In the genomic region with DNA sequence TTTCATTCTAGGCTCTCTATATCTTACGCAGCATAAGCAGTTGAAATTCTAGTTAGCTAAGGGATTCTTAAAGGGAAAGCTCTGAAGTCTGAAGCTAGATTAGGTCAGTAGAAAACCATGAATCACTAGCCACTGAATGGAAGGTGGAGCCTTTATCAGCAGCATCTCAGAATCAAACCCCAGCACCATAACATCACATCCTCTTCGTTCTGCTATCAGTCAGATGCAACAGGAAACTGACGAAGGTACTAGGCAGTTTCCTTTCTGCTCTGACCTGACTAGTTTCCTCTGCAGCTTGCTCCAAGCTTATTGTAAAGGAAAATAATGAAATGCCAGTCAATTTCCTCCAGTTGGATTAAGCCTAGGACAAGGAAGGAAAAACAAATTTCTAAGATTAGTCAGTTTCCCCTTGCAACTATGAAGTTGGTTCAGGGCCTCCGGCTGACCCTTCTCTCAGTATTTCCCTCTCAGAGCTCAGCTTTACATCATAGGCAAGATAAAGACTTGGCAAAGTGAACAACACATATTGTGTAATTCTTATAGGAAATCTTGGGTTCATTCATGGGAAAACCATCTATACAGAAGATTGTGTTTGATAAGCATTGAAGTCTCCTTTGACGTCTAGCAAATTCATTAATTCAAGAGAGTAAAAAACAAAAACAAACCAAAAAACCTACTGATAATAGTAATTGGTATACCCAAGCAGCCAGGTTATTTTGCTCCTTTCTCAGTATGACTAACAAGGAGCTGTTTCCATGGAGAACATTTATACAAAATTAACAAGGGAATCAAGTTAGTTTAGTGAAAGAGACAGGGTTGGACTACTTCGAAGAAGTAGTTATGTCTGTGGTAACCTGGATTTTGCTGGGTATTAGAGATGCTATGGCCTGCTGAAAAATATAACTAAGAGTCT, we compare ENCODE assay signal across 1 cellular context.
TF ChIP-seq lines count a peak whose summit lies in the region.

No MANE protein-coding gene starts in this region.

TF ChIP-seq in K562, 482 proteins besides CTCF, POLR2A, EP300 and RAD21 (continued from another document and continues in another):
- TF ChIP-seq ZNF778 (CRISPR knock-in tag; IDR thresholded peaks at IDR 0.05) = no peak
- TF ChIP-seq PTTG1 (tag; IDR thresholded peaks at IDR 0.05; ENCODE audit: low read depth) = no peak
- no peak for TF ChIP-seq MYNN (IDR thresholded peaks at IDR 0.05)
- no peak for TF ChIP-seq MYNN (CRISPR knock-in tag; IDR thresholded peaks at IDR 0.05)
- TF ChIP-seq, protein P1, sequence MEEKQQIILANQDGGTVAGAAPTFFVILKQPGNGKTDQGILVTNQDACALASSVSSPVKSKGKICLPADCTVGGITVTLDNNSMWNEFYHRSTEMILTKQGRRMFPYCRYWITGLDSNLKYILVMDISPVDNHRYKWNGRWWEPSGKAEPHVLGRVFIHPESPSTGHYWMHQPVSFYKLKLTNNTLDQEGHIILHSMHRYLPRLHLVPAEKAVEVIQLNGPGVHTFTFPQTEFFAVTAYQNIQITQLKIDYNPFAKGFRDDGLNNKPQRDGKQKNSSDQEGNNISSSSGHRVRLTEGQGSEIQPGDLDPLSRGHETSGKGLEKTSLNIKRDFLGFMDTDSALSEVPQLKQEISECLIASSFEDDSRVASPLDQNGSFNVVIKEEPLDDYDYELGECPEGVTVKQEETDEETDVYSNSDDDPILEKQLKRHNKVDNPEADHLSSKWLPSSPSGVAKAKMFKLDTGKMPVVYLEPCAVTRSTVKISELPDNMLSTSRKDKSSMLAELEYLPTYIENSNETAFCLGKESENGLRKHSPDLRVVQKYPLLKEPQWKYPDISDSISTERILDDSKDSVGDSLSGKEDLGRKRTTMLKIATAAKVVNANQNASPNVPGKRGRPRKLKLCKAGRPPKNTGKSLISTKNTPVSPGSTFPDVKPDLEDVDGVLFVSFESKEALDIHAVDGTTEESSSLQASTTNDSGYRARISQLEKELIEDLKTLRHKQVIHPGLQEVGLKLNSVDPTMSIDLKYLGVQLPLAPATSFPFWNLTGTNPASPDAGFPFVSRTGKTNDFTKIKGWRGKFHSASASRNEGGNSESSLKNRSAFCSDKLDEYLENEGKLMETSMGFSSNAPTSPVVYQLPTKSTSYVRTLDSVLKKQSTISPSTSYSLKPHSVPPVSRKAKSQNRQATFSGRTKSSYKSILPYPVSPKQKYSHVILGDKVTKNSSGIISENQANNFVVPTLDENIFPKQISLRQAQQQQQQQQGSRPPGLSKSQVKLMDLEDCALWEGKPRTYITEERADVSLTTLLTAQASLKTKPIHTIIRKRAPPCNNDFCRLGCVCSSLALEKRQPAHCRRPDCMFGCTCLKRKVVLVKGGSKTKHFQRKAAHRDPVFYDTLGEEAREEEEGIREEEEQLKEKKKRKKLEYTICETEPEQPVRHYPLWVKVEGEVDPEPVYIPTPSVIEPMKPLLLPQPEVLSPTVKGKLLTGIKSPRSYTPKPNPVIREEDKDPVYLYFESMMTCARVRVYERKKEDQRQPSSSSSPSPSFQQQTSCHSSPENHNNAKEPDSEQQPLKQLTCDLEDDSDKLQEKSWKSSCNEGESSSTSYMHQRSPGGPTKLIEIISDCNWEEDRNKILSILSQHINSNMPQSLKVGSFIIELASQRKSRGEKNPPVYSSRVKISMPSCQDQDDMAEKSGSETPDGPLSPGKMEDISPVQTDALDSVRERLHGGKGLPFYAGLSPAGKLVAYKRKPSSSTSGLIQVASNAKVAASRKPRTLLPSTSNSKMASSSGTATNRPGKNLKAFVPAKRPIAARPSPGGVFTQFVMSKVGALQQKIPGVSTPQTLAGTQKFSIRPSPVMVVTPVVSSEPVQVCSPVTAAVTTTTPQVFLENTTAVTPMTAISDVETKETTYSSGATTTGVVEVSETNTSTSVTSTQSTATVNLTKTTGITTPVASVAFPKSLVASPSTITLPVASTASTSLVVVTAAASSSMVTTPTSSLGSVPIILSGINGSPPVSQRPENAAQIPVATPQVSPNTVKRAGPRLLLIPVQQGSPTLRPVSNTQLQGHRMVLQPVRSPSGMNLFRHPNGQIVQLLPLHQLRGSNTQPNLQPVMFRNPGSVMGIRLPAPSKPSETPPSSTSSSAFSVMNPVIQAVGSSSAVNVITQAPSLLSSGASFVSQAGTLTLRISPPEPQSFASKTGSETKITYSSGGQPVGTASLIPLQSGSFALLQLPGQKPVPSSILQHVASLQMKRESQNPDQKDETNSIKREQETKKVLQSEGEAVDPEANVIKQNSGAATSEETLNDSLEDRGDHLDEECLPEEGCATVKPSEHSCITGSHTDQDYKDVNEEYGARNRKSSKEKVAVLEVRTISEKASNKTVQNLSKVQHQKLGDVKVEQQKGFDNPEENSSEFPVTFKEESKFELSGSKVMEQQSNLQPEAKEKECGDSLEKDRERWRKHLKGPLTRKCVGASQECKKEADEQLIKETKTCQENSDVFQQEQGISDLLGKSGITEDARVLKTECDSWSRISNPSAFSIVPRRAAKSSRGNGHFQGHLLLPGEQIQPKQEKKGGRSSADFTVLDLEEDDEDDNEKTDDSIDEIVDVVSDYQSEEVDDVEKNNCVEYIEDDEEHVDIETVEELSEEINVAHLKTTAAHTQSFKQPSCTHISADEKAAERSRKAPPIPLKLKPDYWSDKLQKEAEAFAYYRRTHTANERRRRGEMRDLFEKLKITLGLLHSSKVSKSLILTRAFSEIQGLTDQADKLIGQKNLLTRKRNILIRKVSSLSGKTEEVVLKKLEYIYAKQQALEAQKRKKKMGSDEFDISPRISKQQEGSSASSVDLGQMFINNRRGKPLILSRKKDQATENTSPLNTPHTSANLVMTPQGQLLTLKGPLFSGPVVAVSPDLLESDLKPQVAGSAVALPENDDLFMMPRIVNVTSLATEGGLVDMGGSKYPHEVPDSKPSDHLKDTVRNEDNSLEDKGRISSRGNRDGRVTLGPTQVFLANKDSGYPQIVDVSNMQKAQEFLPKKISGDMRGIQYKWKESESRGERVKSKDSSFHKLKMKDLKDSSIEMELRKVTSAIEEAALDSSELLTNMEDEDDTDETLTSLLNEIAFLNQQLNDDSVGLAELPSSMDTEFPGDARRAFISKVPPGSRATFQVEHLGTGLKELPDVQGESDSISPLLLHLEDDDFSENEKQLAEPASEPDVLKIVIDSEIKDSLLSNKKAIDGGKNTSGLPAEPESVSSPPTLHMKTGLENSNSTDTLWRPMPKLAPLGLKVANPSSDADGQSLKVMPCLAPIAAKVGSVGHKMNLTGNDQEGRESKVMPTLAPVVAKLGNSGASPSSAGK (IDR thresholded peaks at IDR 0.05) = no peak; the same call in 1 of the 2 replicates
- TF ChIP-seq ZSCAN32 (CRISPR knock-in tag; IDR thresholded peaks at IDR 0.05) = no peak
- no peak for TF ChIP-seq TCF3 (CRISPR knock-in tag; IDR thresholded peaks at IDR 0.05)
- TF ChIP-seq MTA3 (IDR thresholded peaks at IDR 0.05; ENCODE audit: borderline replicate concordance) = no peak
- no peak for TF ChIP-seq NR1H2 (CRISPR knock-in tag; IDR thresholded peaks at IDR 0.05)
- TF ChIP-seq KAT8 (IDR thresholded peaks at IDR 0.05; ENCODE audit: low read depth) = no peak
- TF ChIP-seq FIP1L1 (IDR thresholded peaks at IDR 0.05; ENCODE audit: low read depth, low read length, poor library complexity, severe bottlenecking) = no peak
- TF ChIP-seq, protein P2, sequence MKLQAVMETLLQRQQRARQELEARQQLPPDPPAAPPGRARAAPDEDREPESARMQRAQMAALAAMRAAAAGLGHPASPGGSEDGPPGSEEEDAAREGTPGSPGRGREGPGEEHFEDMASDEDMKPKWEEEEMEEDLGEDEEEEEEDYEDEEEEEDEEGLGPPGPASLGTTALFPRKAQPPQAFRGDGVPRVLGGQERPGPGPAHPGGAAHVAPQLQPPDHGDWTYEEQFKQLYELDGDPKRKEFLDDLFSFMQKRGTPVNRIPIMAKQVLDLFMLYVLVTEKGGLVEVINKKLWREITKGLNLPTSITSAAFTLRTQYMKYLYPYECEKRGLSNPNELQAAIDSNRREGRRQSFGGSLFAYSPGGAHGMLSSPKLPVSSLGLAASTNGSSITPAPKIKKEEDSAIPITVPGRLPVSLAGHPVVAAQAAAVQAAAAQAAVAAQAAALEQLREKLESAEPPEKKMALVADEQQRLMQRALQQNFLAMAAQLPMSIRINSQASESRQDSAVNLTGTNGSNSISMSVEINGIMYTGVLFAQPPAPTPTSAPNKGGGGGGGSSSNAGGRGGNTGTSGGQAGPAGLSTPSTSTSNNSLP (IDR thresholded peaks at IDR 0.05; ENCODE audit: borderline replicate concordance, low read depth, low read length) = peak; percentile 53
- TF ChIP-seq, protein P3, sequence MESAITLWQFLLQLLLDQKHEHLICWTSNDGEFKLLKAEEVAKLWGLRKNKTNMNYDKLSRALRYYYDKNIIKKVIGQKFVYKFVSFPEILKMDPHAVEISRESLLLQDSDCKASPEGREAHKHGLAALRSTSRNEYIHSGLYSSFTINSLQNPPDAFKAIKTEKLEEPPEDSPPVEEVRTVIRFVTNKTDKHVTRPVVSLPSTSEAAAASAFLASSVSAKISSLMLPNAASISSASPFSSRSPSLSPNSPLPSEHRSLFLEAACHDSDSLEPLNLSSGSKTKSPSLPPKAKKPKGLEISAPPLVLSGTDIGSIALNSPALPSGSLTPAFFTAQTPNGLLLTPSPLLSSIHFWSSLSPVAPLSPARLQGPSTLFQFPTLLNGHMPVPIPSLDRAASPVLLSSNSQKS (CRISPR knock-in tag; IDR thresholded peaks at IDR 0.05) = no peak
- TF ChIP-seq, protein P4, sequence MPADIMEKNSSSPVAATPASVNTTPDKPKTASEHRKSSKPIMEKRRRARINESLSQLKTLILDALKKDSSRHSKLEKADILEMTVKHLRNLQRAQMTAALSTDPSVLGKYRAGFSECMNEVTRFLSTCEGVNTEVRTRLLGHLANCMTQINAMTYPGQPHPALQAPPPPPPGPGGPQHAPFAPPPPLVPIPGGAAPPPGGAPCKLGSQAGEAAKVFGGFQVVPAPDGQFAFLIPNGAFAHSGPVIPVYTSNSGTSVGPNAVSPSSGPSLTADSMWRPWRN (IDR thresholded peaks at IDR 0.05; ENCODE audit: low read depth) = no peak
- TF ChIP-seq, protein P5, sequence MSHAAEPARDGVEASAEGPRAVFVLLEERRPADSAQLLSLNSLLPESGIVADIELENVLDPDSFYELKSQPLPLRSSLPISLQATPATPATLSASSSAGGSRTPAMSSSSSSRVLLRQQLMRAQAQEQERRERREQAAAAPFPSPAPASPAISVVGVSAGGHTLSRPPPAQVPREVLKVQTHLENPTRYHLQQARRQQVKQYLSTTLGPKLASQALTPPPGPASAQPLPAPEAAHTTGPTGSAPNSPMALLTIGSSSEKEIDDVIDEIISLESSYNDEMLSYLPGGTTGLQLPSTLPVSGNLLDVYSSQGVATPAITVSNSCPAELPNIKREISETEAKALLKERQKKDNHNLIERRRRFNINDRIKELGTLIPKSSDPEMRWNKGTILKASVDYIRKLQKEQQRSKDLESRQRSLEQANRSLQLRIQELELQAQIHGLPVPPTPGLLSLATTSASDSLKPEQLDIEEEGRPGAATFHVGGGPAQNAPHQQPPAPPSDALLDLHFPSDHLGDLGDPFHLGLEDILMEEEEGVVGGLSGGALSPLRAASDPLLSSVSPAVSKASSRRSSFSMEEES (CRISPR knock-in tag; IDR thresholded peaks at IDR 0.05) = no peak
- TF ChIP-seq ZNF143 (CRISPR knock-in tag; IDR thresholded peaks at IDR 0.05) = no peak
- no peak for TF ChIP-seq JUNB (CRISPR knock-in tag; conservative IDR thresholded peaks at IDR 0.05)
- TF ChIP-seq ZNF140 (CRISPR knock-in tag; IDR thresholded peaks at IDR 0.05) = no peak
- TF ChIP-seq POLR2H (tag; IDR thresholded peaks at IDR 0.05; ENCODE audit: low read depth) = peak; percentile 69; the same call in 1 of the 2 replicates
- TF ChIP-seq, protein P6, sequence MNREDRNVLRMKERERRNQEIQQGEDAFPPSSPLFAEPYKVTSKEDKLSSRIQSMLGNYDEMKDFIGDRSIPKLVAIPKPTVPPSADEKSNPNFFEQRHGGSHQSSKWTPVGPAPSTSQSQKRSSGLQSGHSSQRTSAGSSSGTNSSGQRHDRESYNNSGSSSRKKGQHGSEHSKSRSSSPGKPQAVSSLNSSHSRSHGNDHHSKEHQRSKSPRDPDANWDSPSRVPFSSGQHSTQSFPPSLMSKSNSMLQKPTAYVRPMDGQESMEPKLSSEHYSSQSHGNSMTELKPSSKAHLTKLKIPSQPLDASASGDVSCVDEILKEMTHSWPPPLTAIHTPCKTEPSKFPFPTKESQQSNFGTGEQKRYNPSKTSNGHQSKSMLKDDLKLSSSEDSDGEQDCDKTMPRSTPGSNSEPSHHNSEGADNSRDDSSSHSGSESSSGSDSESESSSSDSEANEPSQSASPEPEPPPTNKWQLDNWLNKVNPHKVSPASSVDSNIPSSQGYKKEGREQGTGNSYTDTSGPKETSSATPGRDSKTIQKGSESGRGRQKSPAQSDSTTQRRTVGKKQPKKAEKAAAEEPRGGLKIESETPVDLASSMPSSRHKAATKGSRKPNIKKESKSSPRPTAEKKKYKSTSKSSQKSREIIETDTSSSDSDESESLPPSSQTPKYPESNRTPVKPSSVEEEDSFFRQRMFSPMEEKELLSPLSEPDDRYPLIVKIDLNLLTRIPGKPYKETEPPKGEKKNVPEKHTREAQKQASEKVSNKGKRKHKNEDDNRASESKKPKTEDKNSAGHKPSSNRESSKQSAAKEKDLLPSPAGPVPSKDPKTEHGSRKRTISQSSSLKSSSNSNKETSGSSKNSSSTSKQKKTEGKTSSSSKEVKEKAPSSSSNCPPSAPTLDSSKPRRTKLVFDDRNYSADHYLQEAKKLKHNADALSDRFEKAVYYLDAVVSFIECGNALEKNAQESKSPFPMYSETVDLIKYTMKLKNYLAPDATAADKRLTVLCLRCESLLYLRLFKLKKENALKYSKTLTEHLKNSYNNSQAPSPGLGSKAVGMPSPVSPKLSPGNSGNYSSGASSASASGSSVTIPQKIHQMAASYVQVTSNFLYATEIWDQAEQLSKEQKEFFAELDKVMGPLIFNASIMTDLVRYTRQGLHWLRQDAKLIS (CRISPR knock-in tag; IDR thresholded peaks at IDR 0.05) = no peak
- TF ChIP-seq CTBP1 (IDR thresholded peaks at IDR 0.05; ENCODE audit: borderline replicate concordance) = peak; percentile 73
- no peak for TF ChIP-seq PHF20 (IDR thresholded peaks at IDR 0.05; ENCODE audit: partially characterized antibody)
- no peak for TF ChIP-seq SNRNP70 (optimal IDR thresholded peaks at IDR 0.05; ENCODE audit: low read depth, low read length)
- no peak for TF ChIP-seq BRD4 (IDR thresholded peaks at IDR 0.05)
- TF ChIP-seq ETS2 (tag; IDR thresholded peaks at IDR 0.05; ENCODE audit: borderline replicate concordance, poor library complexity, severe bottlenecking) = no peak
- TF ChIP-seq, protein P7, sequence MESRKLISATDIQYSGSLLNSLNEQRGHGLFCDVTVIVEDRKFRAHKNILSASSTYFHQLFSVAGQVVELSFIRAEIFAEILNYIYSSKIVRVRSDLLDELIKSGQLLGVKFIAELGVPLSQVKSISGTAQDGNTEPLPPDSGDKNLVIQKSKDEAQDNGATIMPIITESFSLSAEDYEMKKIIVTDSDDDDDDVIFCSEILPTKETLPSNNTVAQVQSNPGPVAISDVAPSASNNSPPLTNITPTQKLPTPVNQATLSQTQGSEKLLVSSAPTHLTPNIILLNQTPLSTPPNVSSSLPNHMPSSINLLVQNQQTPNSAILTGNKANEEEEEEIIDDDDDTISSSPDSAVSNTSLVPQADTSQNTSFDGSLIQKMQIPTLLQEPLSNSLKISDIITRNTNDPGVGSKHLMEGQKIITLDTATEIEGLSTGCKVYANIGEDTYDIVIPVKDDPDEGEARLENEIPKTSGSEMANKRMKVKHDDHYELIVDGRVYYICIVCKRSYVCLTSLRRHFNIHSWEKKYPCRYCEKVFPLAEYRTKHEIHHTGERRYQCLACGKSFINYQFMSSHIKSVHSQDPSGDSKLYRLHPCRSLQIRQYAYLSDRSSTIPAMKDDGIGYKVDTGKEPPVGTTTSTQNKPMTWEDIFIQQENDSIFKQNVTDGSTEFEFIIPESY (CRISPR knock-in tag; IDR thresholded peaks at IDR 0.05) = no peak
- TF ChIP-seq ELF1 (tag; IDR thresholded peaks at IDR 0.05) = no peak
- TF ChIP-seq ELF4 (CRISPR knock-in tag; IDR thresholded peaks at IDR 0.05) = no peak
- no peak for TF ChIP-seq TOE1 (IDR thresholded peaks at IDR 0.05; ENCODE audit: borderline replicate concordance)
- no peak for TF ChIP-seq TOE1 (CRISPR knock-in tag; IDR thresholded peaks at IDR 0.05; ENCODE audit: borderline replicate concordance, low read depth)
- TF ChIP-seq NFRKB (IDR thresholded peaks at IDR 0.05; ENCODE audit: low read depth) = no peak
- no peak for TF ChIP-seq MXI1 (IDR thresholded peaks at IDR 0.05; ENCODE audit: low read depth, low read length)
- TF ChIP-seq TBP (optimal IDR thresholded peaks at IDR 0.05; ENCODE audit: low read depth, low read length) = no peak
